ENCODE assay signal across 12 cellular contexts in genomic region chr2:202756598-202756997, GRCh38.
DNase-seq lines count a peak whose midpoint lies in the region; ATAC-seq and TF ChIP-seq lines count a peak whose summit lies in the region.
"Had no signal": no experiment of that assay in that cellular context is flagged by ENCODE, and none has a peak within 500 bp of the region (broad histone marks: within the 10 kb centered on the region; RNA-seq: fewer than 3 reads in every experiment).

No MANE protein-coding gene starts in this region.

- no peaks in the 10 kb centered on the region for H3K27me3 ChIP-seq in CD4-positive, alpha-beta T cell (ENCODE audit: control insufficient read depth, insufficient read depth, low read length)
- H3K27me3 ChIP-seq in naive thymus-derived CD4-positive, alpha-beta T cell (ENCODE audit: control insufficient read depth in 2 of 2, insufficient read depth in 2 of 2, low read length in 2 of 2): no peaks in the 10 kb centered on the region

- H3K27me3 Mint-ChIP-seq in activated CD8-positive, alpha-beta T cell treated with anti-CD3 and anti-CD28 coated beads for 36 hours: no peaks in the 10 kb centered on the region
- no peaks in the 10 kb centered on the region for H3K27me3 Mint-ChIP-seq in activated CD8-positive, alpha-beta T cell treated with anti-CD3 and anti-CD28 coated beads, Interleukin-2, amount 10 ng/mL, durations not matched to agents 7 days and 5 days (ENCODE audit: low read depth)
- no peaks in the 10 kb centered on the region for H3K27me3 Mint-ChIP-seq in CD4-positive, alpha-beta T cell
- H3K27me3 Mint-ChIP-seq in naive thymus-derived CD4-positive, alpha-beta T cell: no peaks in the 10 kb centered on the region
- H3K27me3 Mint-ChIP-seq in HFFc6 (ENCODE audit: insufficient read depth): no peaks in the 10 kb centered on the region

- H3K9me3 ChIP-seq in CD4-positive, alpha-beta T cell (ENCODE audit: control insufficient read depth, low read length): no peaks in the 10 kb centered on the region
- H3K9me3 ChIP-seq in naive thymus-derived CD4-positive, alpha-beta T cell (ENCODE audit: control insufficient read depth in 2 of 3, low read length in 3 of 3): no peaks in the 10 kb centered on the region

- H3K36me3 Mint-ChIP-seq in activated CD8-positive, alpha-beta T cell treated with anti-CD3 and anti-CD28 coated beads for 36 hours (ENCODE audit: low read depth): peaks cover 42% of the 10 kb centered on the region
- peaks cover 25% of the 10 kb centered on the region for H3K36me3 Mint-ChIP-seq in activated CD8-positive, alpha-beta T cell treated with anti-CD3 and anti-CD28 coated beads, Interleukin-2, amount 10 ng/mL, durations not matched to agents 7 days and 5 days (ENCODE audit: low read depth)
- peaks cover 87% of the 10 kb centered on the region for H3K36me3 Mint-ChIP-seq in CD4-positive, alpha-beta T cell (ENCODE audit: low read depth)
- H3K36me3 Mint-ChIP-seq in naive thymus-derived CD4-positive, alpha-beta T cell: peaks cover 3 to 62% (median 45%) of the 10 kb centered on the region in 5 donors
- H3K36me3 Mint-ChIP-seq in HFFc6 (ENCODE audit: low read depth): no peaks in the 10 kb centered on the region

- peaks cover 9% of the 10 kb centered on the region for H3K9me3 Mint-ChIP-seq in activated CD8-positive, alpha-beta T cell treated with anti-CD3 and anti-CD28 coated beads for 36 hours
- H3K9me3 Mint-ChIP-seq in activated CD8-positive, alpha-beta T cell treated with anti-CD3 and anti-CD28 coated beads, Interleukin-2, amount 10 ng/mL, durations not matched to agents 7 days and 5 days (ENCODE audit: insufficient read depth): peaks cover 5% of the 10 kb centered on the region
- no peaks in the 10 kb centered on the region for H3K9me3 Mint-ChIP-seq in CD4-positive, alpha-beta T cell
- H3K9me3 Mint-ChIP-seq in naive thymus-derived CD4-positive, alpha-beta T cell: peaks cover 0 to 12% (median 0%) of the 10 kb centered on the region in 11 donors
- no peaks in the 10 kb centered on the region for H3K9me3 Mint-ChIP-seq in HFFc6

- H3K4me3 Mint-ChIP-seq in activated CD8-positive, alpha-beta T cell treated with anti-CD3 and anti-CD28 coated beads for 36 hours: no peak overlapping the region
- H3K4me3 Mint-ChIP-seq in activated CD8-positive, alpha-beta T cell treated with anti-CD3 and anti-CD28 coated beads, Interleukin-2, amount 10 ng/mL, durations not matched to agents 7 days and 5 days: no peak overlapping the region
- no peak overlapping the region for H3K4me3 Mint-ChIP-seq in CD4-positive, alpha-beta T cell
- no peak overlapping the region for H3K4me3 Mint-ChIP-seq in naive thymus-derived CD4-positive, alpha-beta T cell
- no peak overlapping the region for H3K4me3 Mint-ChIP-seq in HFFc6
- H3K4me3 Mint-ChIP-seq: CD14-positive monocyte had no signal

- intact Hi-C loops in activated CD8-positive, alpha-beta T cell treated with anti-CD3 and anti-CD28 coated beads for 36 hours (cut with micrococcal nuclease): no loop called here
- intact Hi-C loops in CD4-positive, alpha-beta T cell (cut with DNase I, micrococcal nuclease): loop anchor here in 1 of 2 experiments (5.0 kb wide), 1 partner anchor 169 kb away; no protein-coding TSS in a partner anchor
- intact Hi-C loops in naive thymus-derived CD4-positive, alpha-beta T cell (cut with micrococcal nuclease): no loop called here

- no peak for TF ChIP-seq CTCF in activated CD8-positive, alpha-beta T cell treated with anti-CD3 and anti-CD28 coated beads for 36 hours (IDR thresholded peaks at IDR 0.05)
- no peak for TF ChIP-seq CTCF in CD4-positive, alpha-beta T cell (IDR thresholded peaks at IDR 0.05)
- TF ChIP-seq CTCF in epithelial cell of esophagus (IDR thresholded peaks at IDR 0.05; ENCODE audit: insufficient read depth, low read depth, low read length, missing control alignments) (no peak), HFFc6 (IDR thresholded peaks at IDR 0.05) (no peak)

- peaks cover 40% of the 10 kb centered on the region for H3K4me1 Mint-ChIP-seq in activated CD8-positive, alpha-beta T cell treated with anti-CD3 and anti-CD28 coated beads for 36 hours (ENCODE audit: low read depth)
- peaks cover 8% of the 10 kb centered on the region for H3K4me1 Mint-ChIP-seq in activated CD8-positive, alpha-beta T cell treated with anti-CD3 and anti-CD28 coated beads, Interleukin-2, amount 10 ng/mL, durations not matched to agents 7 days and 5 days (ENCODE audit: low read depth)
- H3K4me1 Mint-ChIP-seq in CD4-positive, alpha-beta T cell (ENCODE audit: low read depth): peaks cover 54% of the 10 kb centered on the region
- peaks cover 16 to 71% (median 41%) of the 10 kb centered on the region in 7 donors for H3K4me1 Mint-ChIP-seq in naive thymus-derived CD4-positive, alpha-beta T cell
- H3K4me1 Mint-ChIP-seq in HFFc6 (ENCODE audit: low read depth): no peaks in the 10 kb centered on the region
- H3K4me1 Mint-ChIP-seq: CD14-positive monocyte had no signal

- ATAC-seq in activated CD8-positive, alpha-beta T cell treated with anti-CD3 and anti-CD28 coated beads for 36 hours: no peak
- ATAC-seq in activated CD8-positive, alpha-beta T cell treated with anti-CD3 and anti-CD28 coated beads, Interleukin-2, amount 10 ng/mL, durations not matched to agents 7 days and 5 days: no peak
- no peak for ATAC-seq in CD4-positive, alpha-beta T cell (ENCODE audit: poor library complexity)
- ATAC-seq in naive thymus-derived CD4-positive, alpha-beta T cell: no peak
- ATAC-seq in HG03196 (IDR thresholded peaks at IDR 0.05; ENCODE audit: unreplicated experiment): no peak

- DNase-seq in activated CD8-positive, alpha-beta T cell treated with anti-CD3 and anti-CD28 coated beads for 36 hours: no peak
- DNase-seq in activated CD8-positive, alpha-beta T cell treated with anti-CD3 and anti-CD28 coated beads, Interleukin-2, amount 10 ng/mL, durations not matched to agents 7 days and 5 days: no peak
- no peak for DNase-seq in CD4-positive, alpha-beta T cell
- DNase-seq in epithelial cell of esophagus (ENCODE audit: low read depth) (peak; percentile 16), HFFc6 (no peak)
- no peak for DNase-seq in naive thymus-derived CD4-positive, alpha-beta T cell
- DNase-seq in activated CD4-positive, alpha-beta T cell treated with anti-CD3 and anti-CD28 coated beads, Interleukin-2, amount 50 U/mL, for 48 hours: no peak
- DNase-seq: DMS53, GF-D8, HCEC 1CT had no signal

- peak overlapping the region; percentile 40 for H3K27ac Mint-ChIP-seq in activated CD8-positive, alpha-beta T cell treated with anti-CD3 and anti-CD28 coated beads for 36 hours
- no peak overlapping the region for H3K27ac Mint-ChIP-seq in activated CD8-positive, alpha-beta T cell treated with anti-CD3 and anti-CD28 coated beads, Interleukin-2, amount 10 ng/mL, durations not matched to agents 7 days and 5 days
- peak overlapping the region; percentile 51 for H3K27ac Mint-ChIP-seq in CD4-positive, alpha-beta T cell
- peak overlapping the region in 5 of 9 donors; percentile 26 to 74 (median 40) for H3K27ac Mint-ChIP-seq in naive thymus-derived CD4-positive, alpha-beta T cell
- no peak overlapping the region for H3K27ac Mint-ChIP-seq in HFFc6

- CTCF ChIA-PET in activated CD8-positive, alpha-beta T cell treated with anti-CD3 and anti-CD28 coated beads for 36 hours (lab: Charles Lee): no interaction called here
- CTCF ChIA-PET in activated CD8-positive, alpha-beta T cell treated with anti-CD3 and anti-CD28 coated beads, Interleukin-2, amount 10 ng/mL, durations not matched to agents 7 days and 5 days (lab: Charles Lee): no interaction called here
- CTCF ChIA-PET in CD4-positive, alpha-beta T cell (lab: Charles Lee): no interaction called here
- CTCF ChIA-PET in naive thymus-derived CD4-positive, alpha-beta T cell (lab: Charles Lee): interaction anchor here (0.6 to 1.0 kb wide), 2 partner anchors 79 to 168 kb away, joined by 3 read pairs; no protein-coding TSS in a partner anchor

- POLR2A ChIA-PET in activated CD8-positive, alpha-beta T cell treated with anti-CD3 and anti-CD28 coated beads for 36 hours (lab: Charles Lee): no interaction called here
- POLR2A ChIA-PET in activated CD8-positive, alpha-beta T cell treated with anti-CD3 and anti-CD28 coated beads, Interleukin-2, amount 10 ng/mL, durations not matched to agents 7 days and 5 days (lab: Charles Lee): no interaction called here
- POLR2A ChIA-PET in CD4-positive, alpha-beta T cell (lab: Charles Lee): interaction anchor here (0.9 kb wide), 1 partner anchor 121 kb away, joined by 3 read pairs; no protein-coding TSS in a partner anchor
- POLR2A ChIA-PET in naive thymus-derived CD4-positive, alpha-beta T cell (lab: Charles Lee): interaction anchor here (1.2 kb wide), 1 partner anchor 20 kb away, joined by 3 read pairs; no protein-coding TSS in a partner anchor

- peaks cover 0 to 15% of the 10 kb centered on the region in 2 donors for H3K4me1 ChIP-seq in naive thymus-derived CD4-positive, alpha-beta T cell (ENCODE audit: control insufficient read depth in 2 of 2, insufficient read depth in 2 of 2, low read length in 2 of 2)

- H3K36me3 ChIP-seq in naive thymus-derived CD4-positive, alpha-beta T cell (ENCODE audit: control insufficient read depth in 2 of 3, insufficient read depth in 3 of 3, low read length in 3 of 3): peaks cover 0 to 49% (median 10%) of the 10 kb centered on the region in 3 experiments

- no peak overlapping the region for H3K4me3 ChIP-seq in epithelial cell of esophagus (ENCODE audit: low read length)
- no peak overlapping the region for H3K4me3 ChIP-seq in naive thymus-derived CD4-positive, alpha-beta T cell (ENCODE audit: low read length)

- no peak overlapping the region for H3K27ac ChIP-seq in CD4-positive, alpha-beta T cell (ENCODE audit: low read depth, low read length)
- no peak overlapping the region for H3K27ac ChIP-seq in naive thymus-derived CD4-positive, alpha-beta T cell (ENCODE audit: low read depth, low read length)

Comparison
In these comparisons a context has a peak if more than half of its experiments do, and no peak if none do; other contexts are left out.
1. H3K27ac Mint-ChIP-seq: peak in activated CD8-positive, alpha-beta T cell treated with anti-CD3 and anti-CD28 coated beads for 36 hours (single experiment), CD4-positive, alpha-beta T cell (single experiment) and naive thymus-derived CD4-positive, alpha-beta T cell (5 of 9); none in activated CD8-positive, alpha-beta T cell treated with anti-CD3 and anti-CD28 coated beads, Interleukin-2, amount 10 ng/mL, durations not matched to agents 7 days and 5 days (single experiment) and HFFc6 (single experiment).
2. POLR2A ChIA-PET loops: an anchor here in CD4-positive, alpha-beta T cell (0.9 kb wide) and naive thymus-derived CD4-positive, alpha-beta T cell (1.2 kb wide); none called in activated CD8-positive, alpha-beta T cell treated with anti-CD3 and anti-CD28 coated beads for 36 hours and activated CD8-positive, alpha-beta T cell treated with anti-CD3 and anti-CD28 coated beads, Interleukin-2, amount 10 ng/mL, durations not matched to agents 7 days and 5 days.